2 cellular contexts compared by ENCODE assay signal in the genomic region with DNA sequence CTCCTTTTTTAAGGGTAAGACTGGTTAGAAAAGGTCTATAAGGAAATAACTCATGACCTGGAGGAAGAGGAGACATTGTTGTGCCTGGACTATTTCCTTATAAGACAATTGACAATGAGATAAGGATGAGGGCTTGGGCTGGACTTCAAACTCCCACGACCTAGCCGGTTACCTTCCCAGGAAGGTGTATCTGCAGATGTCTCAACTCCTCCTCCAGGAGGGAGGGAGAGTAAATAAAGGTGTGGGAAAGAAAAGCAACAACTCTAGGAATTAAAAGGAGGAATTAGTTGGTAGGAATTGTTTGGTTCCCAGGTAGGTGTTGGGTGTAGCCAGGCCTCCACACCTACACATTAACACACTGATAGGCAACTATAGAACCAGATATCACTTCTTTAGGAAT.
TF ChIP-seq lines count a peak whose summit lies in the region.

No MANE protein-coding gene starts in this region.

TF ChIP-seq in HCT116, 20 proteins besides CTCF, POLR2A, EP300 and RAD21 (continued from another document):
- TF ChIP-seq ZFX (IDR thresholded peaks at IDR 0.05) (no peak), SP1 (IDR thresholded peaks at IDR 0.05; ENCODE audit: low read depth) (no peak), SRF (IDR thresholded peaks at IDR 0.05; ENCODE audit: low read depth) (no peak), EGR1 (IDR thresholded peaks at IDR 0.05; ENCODE audit: low read depth) (no peak)

TF ChIP-seq in WTC11, 78 proteins besides CTCF, POLR2A, EP300 and RAD21 (continued from another document):
- TF ChIP-seq, protein P1, sequence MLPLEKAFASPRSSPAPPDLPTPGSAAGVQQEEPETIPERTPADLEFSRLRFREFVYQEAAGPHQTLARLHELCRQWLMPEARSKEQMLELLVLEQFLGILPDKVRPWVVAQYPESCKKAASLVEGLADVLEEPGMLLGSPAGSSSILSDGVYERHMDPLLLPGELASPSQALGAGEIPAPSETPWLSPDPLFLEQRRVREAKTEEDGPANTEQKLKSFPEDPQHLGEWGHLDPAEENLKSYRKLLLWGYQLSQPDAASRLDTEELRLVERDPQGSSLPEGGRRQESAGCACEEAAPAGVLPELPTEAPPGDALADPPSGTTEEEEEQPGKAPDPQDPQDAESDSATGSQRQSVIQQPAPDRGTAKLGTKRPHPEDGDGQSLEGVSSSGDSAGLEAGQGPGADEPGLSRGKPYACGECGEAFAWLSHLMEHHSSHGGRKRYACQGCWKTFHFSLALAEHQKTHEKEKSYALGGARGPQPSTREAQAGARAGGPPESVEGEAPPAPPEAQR (CRISPR knock-in tag; IDR thresholded peaks at IDR 0.05) = no peak
- TF ChIP-seq, protein P2, sequence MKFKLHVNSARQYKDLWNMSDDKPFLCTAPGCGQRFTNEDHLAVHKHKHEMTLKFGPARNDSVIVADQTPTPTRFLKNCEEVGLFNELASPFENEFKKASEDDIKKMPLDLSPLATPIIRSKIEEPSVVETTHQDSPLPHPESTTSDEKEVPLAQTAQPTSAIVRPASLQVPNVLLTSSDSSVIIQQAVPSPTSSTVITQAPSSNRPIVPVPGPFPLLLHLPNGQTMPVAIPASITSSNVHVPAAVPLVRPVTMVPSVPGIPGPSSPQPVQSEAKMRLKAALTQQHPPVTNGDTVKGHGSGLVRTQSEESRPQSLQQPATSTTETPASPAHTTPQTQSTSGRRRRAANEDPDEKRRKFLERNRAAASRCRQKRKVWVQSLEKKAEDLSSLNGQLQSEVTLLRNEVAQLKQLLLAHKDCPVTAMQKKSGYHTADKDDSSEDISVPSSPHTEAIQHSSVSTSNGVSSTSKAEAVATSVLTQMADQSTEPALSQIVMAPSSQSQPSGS (CRISPR knock-in tag; IDR thresholded peaks at IDR 0.05; ENCODE audit: borderline replicate concordance, low read depth) = no peak
- TF ChIP-seq, protein P3, sequence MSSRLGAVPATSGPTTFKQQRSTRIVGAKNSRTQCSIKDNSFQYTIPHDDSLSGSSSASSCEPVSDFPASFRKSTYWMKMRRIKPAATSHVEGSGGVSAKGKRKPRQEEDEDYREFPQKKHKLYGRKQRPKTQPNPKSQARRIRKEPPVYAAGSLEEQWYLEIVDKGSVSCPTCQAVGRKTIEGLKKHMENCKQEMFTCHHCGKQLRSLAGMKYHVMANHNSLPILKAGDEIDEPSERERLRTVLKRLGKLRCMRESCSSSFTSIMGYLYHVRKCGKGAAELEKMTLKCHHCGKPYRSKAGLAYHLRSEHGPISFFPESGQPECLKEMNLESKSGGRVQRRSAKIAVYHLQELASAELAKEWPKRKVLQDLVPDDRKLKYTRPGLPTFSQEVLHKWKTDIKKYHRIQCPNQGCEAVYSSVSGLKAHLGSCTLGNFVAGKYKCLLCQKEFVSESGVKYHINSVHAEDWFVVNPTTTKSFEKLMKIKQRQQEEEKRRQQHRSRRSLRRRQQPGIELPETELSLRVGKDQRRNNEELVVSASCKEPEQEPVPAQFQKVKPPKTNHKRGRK (CRISPR knock-in tag; IDR thresholded peaks at IDR 0.05; ENCODE audit: borderline replicate concordance) = no peak
- TF ChIP-seq, protein P4, sequence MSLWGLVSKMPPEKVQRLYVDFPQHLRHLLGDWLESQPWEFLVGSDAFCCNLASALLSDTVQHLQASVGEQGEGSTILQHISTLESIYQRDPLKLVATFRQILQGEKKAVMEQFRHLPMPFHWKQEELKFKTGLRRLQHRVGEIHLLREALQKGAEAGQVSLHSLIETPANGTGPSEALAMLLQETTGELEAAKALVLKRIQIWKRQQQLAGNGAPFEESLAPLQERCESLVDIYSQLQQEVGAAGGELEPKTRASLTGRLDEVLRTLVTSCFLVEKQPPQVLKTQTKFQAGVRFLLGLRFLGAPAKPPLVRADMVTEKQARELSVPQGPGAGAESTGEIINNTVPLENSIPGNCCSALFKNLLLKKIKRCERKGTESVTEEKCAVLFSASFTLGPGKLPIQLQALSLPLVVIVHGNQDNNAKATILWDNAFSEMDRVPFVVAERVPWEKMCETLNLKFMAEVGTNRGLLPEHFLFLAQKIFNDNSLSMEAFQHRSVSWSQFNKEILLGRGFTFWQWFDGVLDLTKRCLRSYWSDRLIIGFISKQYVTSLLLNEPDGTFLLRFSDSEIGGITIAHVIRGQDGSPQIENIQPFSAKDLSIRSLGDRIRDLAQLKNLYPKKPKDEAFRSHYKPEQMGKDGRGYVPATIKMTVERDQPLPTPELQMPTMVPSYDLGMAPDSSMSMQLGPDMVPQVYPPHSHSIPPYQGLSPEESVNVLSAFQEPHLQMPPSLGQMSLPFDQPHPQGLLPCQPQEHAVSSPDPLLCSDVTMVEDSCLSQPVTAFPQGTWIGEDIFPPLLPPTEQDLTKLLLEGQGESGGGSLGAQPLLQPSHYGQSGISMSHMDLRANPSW (CRISPR knock-in tag; conservative IDR thresholded peaks at IDR 0.05; ENCODE audit: low read depth) = no peak
- no peak for TF ChIP-seq SMAD3 (CRISPR knock-in tag; IDR thresholded peaks at IDR 0.05; ENCODE audit: borderline replicate concordance)
- TF ChIP-seq, protein P5, sequence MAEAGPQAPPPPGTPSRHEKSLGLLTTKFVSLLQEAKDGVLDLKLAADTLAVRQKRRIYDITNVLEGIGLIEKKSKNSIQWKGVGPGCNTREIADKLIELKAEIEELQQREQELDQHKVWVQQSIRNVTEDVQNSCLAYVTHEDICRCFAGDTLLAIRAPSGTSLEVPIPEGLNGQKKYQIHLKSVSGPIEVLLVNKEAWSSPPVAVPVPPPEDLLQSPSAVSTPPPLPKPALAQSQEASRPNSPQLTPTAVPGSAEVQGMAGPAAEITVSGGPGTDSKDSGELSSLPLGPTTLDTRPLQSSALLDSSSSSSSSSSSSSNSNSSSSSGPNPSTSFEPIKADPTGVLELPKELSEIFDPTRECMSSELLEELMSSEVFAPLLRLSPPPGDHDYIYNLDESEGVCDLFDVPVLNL (CRISPR knock-in tag; IDR thresholded peaks at IDR 0.05; ENCODE audit: borderline replicate concordance, low read depth) = no peak
TF ChIP-seq in WTC11: peak in this region for 0.
